In the genomic region with DNA sequence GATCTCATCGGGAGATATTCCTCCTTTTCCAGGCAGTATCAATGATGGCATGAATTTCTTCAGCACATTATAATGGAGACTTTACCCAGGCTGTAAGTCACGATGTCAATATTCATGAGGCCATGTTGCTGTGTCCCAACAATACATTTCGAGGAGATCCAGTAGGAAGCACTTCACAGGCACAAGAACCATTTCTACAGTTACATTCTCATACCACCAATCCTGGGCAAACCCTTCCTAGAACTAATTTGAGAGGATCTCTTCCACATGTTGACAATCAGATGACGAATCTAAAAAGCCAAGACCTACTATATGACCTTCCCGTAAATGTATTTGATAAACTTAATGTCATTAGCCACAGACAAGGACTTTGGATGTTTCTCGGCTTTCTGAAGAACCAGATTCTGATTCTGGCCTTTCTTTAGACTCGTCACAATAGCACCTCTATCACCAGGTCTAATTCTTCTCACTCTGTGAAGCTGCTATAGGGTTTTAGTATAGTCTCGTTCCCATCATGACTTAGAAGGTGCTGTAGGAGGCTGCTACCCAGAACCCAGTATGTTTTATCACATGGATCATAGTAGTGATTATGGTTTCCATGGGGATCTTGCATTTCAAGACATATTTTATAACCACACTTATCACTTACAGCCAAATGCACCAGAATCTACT, we compare ENCODE assay signal across 1 cellular context.
TF ChIP-seq lines count a peak whose summit lies in the region.

No MANE protein-coding gene starts in this region.

TF ChIP-seq in H1, 55 proteins besides CTCF, POLR2A, EP300 and RAD21 (continued from another document):
- no peak for TF ChIP-seq SAP30 (IDR thresholded peaks at IDR 0.05; ENCODE audit: insufficient read depth, insufficient replicate concordance, low read length)
- TF ChIP-seq KDM4A (IDR thresholded peaks at IDR 0.05; ENCODE audit: low read depth, low read length, severe bottlenecking) = no peak
- no peak for TF ChIP-seq BCL11A (IDR thresholded peaks at IDR 0.05; ENCODE audit: low read depth in 2 of 2, low read length in 2 of 2)
- no peak for TF ChIP-seq CEBPB (IDR thresholded peaks at IDR 0.05; ENCODE audit: low read depth, low read length)
